ENCODE assay signal across 17 cellular contexts in genomic region chr14:61171687-61172086, GRCh38.
"Had no signal": no experiment of that assay in that cellular context is flagged by ENCODE, and none has a peak within 500 bp of the region (broad histone marks: within the 10 kb centered on the region; RNA-seq: fewer than 3 reads in every experiment).

No MANE protein-coding gene starts in this region.

- DNase-seq: activated CD4-positive, alpha-beta memory T cell treated with anti-CD3 and anti-CD28 coated beads for 36 hours; activated CD4-positive, alpha-beta T cell treated with anti-CD3 and anti-CD28 coated beads for 36 hours; activated gamma-delta T cell treated with Interleukin-2 at 50 U/mL for 16 hours; activated T-cell treated with anti-CD3 and anti-CD28 coated beads for 4 hours; gastrocnemius medialis; heart right ventricle; small intestine; stimulated activated CD4-positive, alpha-beta T cell treated with anti-CD3 and anti-CD28 coated beads, Interleukin-15, amount 100 ng/mL, for 24 hours; stimulated activated CD4-positive, alpha-beta T cell treated with anti-CD3 and anti-CD28 coated beads, Interleukin-2, amount 100 ng/mL, for 48 hours had no signal

- H3K4me3 ChIP-seq: cardiac muscle cell, gastrocnemius medialis, heart right ventricle, prostate gland, right atrium auricular region had no signal

- H3K27ac Mint-ChIP-seq: activated CD4-positive, alpha-beta memory T cell treated with anti-CD3 and anti-CD28 coated beads for 36 hours; activated CD4-positive, alpha-beta T cell treated with anti-CD3 and anti-CD28 coated beads for 36 hours; activated naive CD4-positive, alpha-beta T cell treated with anti-CD3 and anti-CD28 coated beads, Interleukin-2, amount 50 U/mL, for 72 hours; activated T-helper 1 cell treated with anti-CD3 and anti-CD28 coated beads, Interleukin-12 subunit alpha, Interleukin-12 subunit beta, Interleukin-2, Interleukin-4 antibody, amounts not matched to agents 30 ng/mL and 10 ng/mL and 1 ng/mL, durations not matched to agents 14 hours and 24 hours and 36 hours; stimulated activated naive CD8-positive, alpha-beta T cell treated with anti-CD3 and anti-CD28 coated beads, Interleukin-15, Interleukin-2, amounts not matched to agents 100 ng/mL and 50 ng/mL, for 24 hours; T-helper 2 cell treated with Interferon-gamma antibody and Interleukin-4, amounts not matched to agents 5 μg/mL and 100 μg/mL, for 36 hours; WTC11 had no signal

- H3K27ac ChIP-seq: cardiac muscle cell, gastrocnemius medialis, heart right ventricle, prostate gland, right atrium auricular region had no signal

- H3K27me3 ChIP-seq: cardiac muscle cell, gastrocnemius medialis, right atrium auricular region had no signal

- ATAC-seq: activated CD4-positive, alpha-beta T cell treated with anti-CD3 and anti-CD28 coated beads for 36 hours; activated naive CD4-positive, alpha-beta T cell treated with anti-CD3 and anti-CD28 coated beads, Interleukin-2, amount 50 U/mL, for 72 hours; gastrocnemius medialis; heart right ventricle; WTC11 had no signal

- H3K4me1 ChIP-seq: gastrocnemius medialis, prostate gland, right atrium auricular region had no signal

- H3K36me3 ChIP-seq: cardiac muscle cell, gastrocnemius medialis, heart right ventricle, prostate gland, right atrium auricular region had no signal

- H3K9me3 ChIP-seq: gastrocnemius medialis, prostate gland, right atrium auricular region had no signal

- H3K36me3 Mint-ChIP-seq: activated CD4-positive, alpha-beta memory T cell treated with anti-CD3 and anti-CD28 coated beads for 36 hours had no signal

- H3K9me3 Mint-ChIP-seq: stimulated activated naive CD8-positive, alpha-beta T cell treated with anti-CD3 and anti-CD28 coated beads, Interleukin-15, Interleukin-2, amounts not matched to agents 100 ng/mL and 50 ng/mL, for 24 hours had no signal

- H3K4me3 Mint-ChIP-seq: activated CD4-positive, alpha-beta memory T cell treated with anti-CD3 and anti-CD28 coated beads for 36 hours; activated CD4-positive, alpha-beta T cell treated with anti-CD3 and anti-CD28 coated beads for 36 hours; activated T-helper 1 cell treated with anti-CD3 and anti-CD28 coated beads, Interleukin-12 subunit alpha, Interleukin-12 subunit beta, Interleukin-2, Interleukin-4 antibody, amounts not matched to agents 30 ng/mL and 10 ng/mL and 1 ng/mL, durations not matched to agents 14 hours and 24 hours and 36 hours; stimulated activated naive CD8-positive, alpha-beta T cell treated with anti-CD3 and anti-CD28 coated beads, Interleukin-15, Interleukin-2, amounts not matched to agents 100 ng/mL and 50 ng/mL, for 24 hours; T-helper 2 cell treated with Interferon-gamma antibody and Interleukin-4, amounts not matched to agents 5 μg/mL and 100 μg/mL, for 36 hours; WTC11 had no signal
